ENCODE assay signal across 8 cellular contexts in the genomic region with DNA sequence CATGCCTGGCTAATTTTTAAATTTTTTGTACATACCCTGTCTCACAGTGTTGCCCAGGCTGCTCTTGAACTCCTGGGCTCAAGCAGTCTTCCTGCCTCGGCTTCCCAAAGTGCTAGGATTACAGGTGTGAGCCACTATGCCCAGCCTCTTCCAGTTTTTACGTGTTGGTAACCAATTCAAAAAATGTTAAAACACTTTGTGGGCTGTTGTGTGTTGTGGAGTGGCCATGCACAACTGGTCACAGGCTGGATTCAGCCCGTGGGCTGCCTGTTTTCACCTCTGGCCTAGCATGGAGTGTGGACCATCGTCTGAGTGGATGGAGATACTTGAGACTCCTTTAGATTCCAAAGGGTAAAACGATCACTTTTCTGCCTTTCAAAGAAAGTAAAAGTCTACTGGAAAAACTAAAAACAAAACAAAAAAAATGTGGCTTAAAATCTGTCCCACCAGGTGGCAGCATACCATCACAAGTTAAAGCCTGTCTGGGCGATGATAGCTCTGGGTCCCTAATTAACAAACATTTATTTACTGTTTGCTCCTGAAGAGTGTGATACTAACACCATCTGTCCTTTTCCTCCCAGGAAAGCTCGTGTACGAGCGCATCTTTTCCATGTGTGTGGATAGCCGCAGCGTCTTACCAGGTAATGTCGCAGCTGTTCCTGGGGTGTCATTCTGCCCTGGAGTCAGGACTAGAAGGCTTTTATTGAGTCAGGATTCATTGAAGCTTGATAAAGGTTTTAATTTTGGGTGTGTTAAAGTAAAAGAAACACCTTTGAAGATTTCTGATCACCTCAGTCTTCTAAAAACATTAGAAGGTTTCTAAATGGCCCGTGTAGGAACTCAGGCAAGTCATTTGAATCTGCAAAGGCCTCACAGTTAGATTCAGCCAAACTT. TPM values are rescaled to one million over a fixed set of nuclear protein-coding genes. Genes with fewer than 3 reads are reported as not detected.
DNase-seq lines count a peak whose midpoint lies in the region; FAIRE-seq and TF ChIP-seq lines count a peak whose summit lies in the region.

No MANE protein-coding gene starts in this region.

- H3K36me3 ChIP-seq in colonic mucosa: no peaks in the 10 kb centered on the region

- intact Hi-C loops in colonic mucosa (cut with DNase I): loop anchor here (1.0 kb wide), 1 partner anchor 285 kb away; no protein-coding TSS in a partner anchor

- H3K9me3 ChIP-seq in colonic mucosa: no peaks in the 10 kb centered on the region

- TF ChIP-seq CTCF in colonic mucosa (IDR thresholded peaks at IDR 0.05): peak; percentile 47
- no peak for TF ChIP-seq CTCF in coronary artery (IDR thresholded peaks at IDR 0.05)

- no peak overlapping the region for H3K4me3 ChIP-seq in colonic mucosa
- H3K4me3 ChIP-seq in coronary artery: no peak overlapping the region

- H3K4me1 ChIP-seq in colonic mucosa: no peaks in the 10 kb centered on the region

- FAIRE-seq in HTR-8/SVneo (lab: Jason Lieb, UNC): no peak

- H3K9ac ChIP-seq in colonic mucosa (ENCODE audit: low read depth in 2 of 2, low read length in 2 of 2): no peak overlapping the region

- no peaks in the 10 kb centered on the region for H3K27me3 ChIP-seq in colonic mucosa

- no peak overlapping the region for H3K27ac ChIP-seq in colonic mucosa
- H3K27ac ChIP-seq in coronary artery: no peak overlapping the region

- in situ Hi-C loops in SK-MEL-5 (cut with HindIII; ENCODE audit: low pct_unique_long_range_greater_than_20kb, low sequenced_read_pairs): no loop called here

- peak; percentile 19 for DNase-seq in DMS79 treated with DMSO at 0.1 percent for 48 hours (lab: John Stamatoyannopoulos, UW)
- DNase-seq in DMS79 (lab: John Stamatoyannopoulos, UW): no peak
- DNase-seq in HTR-8/SVneo (ENCODE audit: insufficient read length, low spot score): peak; percentile 11
- DNase-seq in SK-MEL-5 (ENCODE audit: low read depth, low spot score): peak; percentile 49
- peak; percentile 33 for DNase-seq in colonic mucosa
- DNase-seq in midbrain (lab: John Stamatoyannopoulos, UW): peak; percentile 77
- DNase-seq in coronary artery (ENCODE audit: low spot score): no peak
- DNase-seq in cerebellar nuclear complex (lab: John Stamatoyannopoulos, UW): no peak

RNA-seq across cellular contexts. Expression of a gene that starts 45.8 kb away (rescaled TPM):
- total RNA-seq in SK-MEL-5 (2014; rRNA removed; shearing (Covaris generic)): 22.7 and 27.8 TPM in 2 replicates
- 40.6 and 47.8 TPM in 2 replicates for polyA plus RNA-seq in SK-MEL-5 (2015; cell fraction: cytosol; rRNA removed)
- polyA plus RNA-seq in SK-MEL-5 (2015; cell fraction: nucleus; rRNA removed): 41.3 and 48.1 TPM in 2 replicates
- total RNA-seq in colonic mucosa: 10 to 100 TPM; 38.0 to 43.7 TPM

Comparison
In these comparisons a context has a peak if more than half of its experiments do, and no peak if none do; other contexts are left out.
1. DNase-seq: peak in DMS79 treated with DMSO at 0.1 percent for 48 hours (single experiment), HTR-8/SVneo (single experiment), SK-MEL-5 (single experiment), colonic mucosa (single experiment) and midbrain (single experiment); none in DMS79 (single experiment), coronary artery (single experiment) and cerebellar nuclear complex (0 of 2).